Comparison of ENCODE assay signal across 12 cellular contexts in genomic region chr10:113052076-113052830, GRCh38.
DNase-seq lines count a peak whose midpoint lies in the region; ATAC-seq and TF ChIP-seq lines count a peak whose summit lies in the region.
"Had no signal": no experiment of that assay in that cellular context is flagged by ENCODE, and none has a peak within 500 bp of the region (broad histone marks: within the 10 kb centered on the region; RNA-seq: fewer than 3 reads in every experiment).

No MANE protein-coding gene starts in this region.

- H3K4me3 Mint-ChIP-seq in progenitor cell of endocrine pancreas (ENCODE audit: low read depth), result no peak overlapping the region
- H3K4me3 Mint-ChIP-seq: activated T-cell treated with anti-CD3 and anti-CD28 coated beads, Interleukin-2, amount 50 U/mL, for 4 hours had no signal

- peaks cover 6% of the 10 kb centered on the region for H3K36me3 Mint-ChIP-seq in progenitor cell of endocrine pancreas (ENCODE audit: insufficient read depth)

- no peaks in the 10 kb centered on the region for H3K27me3 ChIP-seq in fibroblast of lung (ENCODE audit: control insufficient read depth, insufficient read depth, low read length)
- H3K27me3 ChIP-seq: upper lobe of left lung had no signal

- no peaks in the 10 kb centered on the region for H3K9me3 ChIP-seq in OCI-LY7 (ENCODE audit: low read length)
- no peaks in the 10 kb centered on the region for H3K9me3 ChIP-seq in fibroblast of lung (ENCODE audit: control insufficient read depth, insufficient read depth, low read depth, low read length)
- H3K9me3 ChIP-seq: upper lobe of left lung had no signal

- DNase-seq in GM12864 (ENCODE audit: low read depth), result no peak
- no peak for DNase-seq in OCI-LY7 (ENCODE audit: low spot score)
- DNase-seq in fibroblast of lung (ENCODE audit: low read depth in 2 of 2), result peak in 1 of 2 donors; percentile 43
- no peak for DNase-seq in progenitor cell of endocrine pancreas (ENCODE audit: low spot score, unreplicated experiment)
- no peak for DNase-seq in NCI-H2227 treated with DMSO at 0.1 percent for 48 hours (lab: John Stamatoyannopoulos, UW)
- no peak for DNase-seq in activated effector memory CD4-positive, alpha-beta T cell treated with Interleukin-2 at 50 U/mL for 16 hours
- no peak for DNase-seq in NCI-H146 treated with DMSO at 0.1 percent for 48 hours (lab: John Stamatoyannopoulos, UW; ENCODE audit: unreplicated experiment)
- DNase-seq: activated T-cell treated with anti-CD3 and anti-CD28 coated beads, Interleukin-2, amount 50 U/mL, for 4 hours; effector memory CD8-positive, alpha-beta T cell; NCI-H1417; upper lobe of left lung had no signal

- peak; percentile 18 for TF ChIP-seq CTCF in GM12864 (IDR thresholded peaks at IDR 0.05; ENCODE audit: low read depth, low read length, missing control alignments)
- TF ChIP-seq CTCF in OCI-LY7 (conservative IDR thresholded peaks at IDR 0.05; ENCODE audit: low read length), result peak; percentile 33; the same call in 1 of the 2 replicates
- peak; percentile 14 to 41 for TF ChIP-seq CTCF in fibroblast of lung (conservative IDR thresholded peaks at IDR 0.05 in 1 of 2, IDR thresholded peaks at IDR 0.05 in 1 of 2; ENCODE audit: low read depth in 1 of 2, low read length in 2 of 2)
- peak; percentile 12 for TF ChIP-seq CTCF in progenitor cell of endocrine pancreas (IDR thresholded peaks at IDR 0.05; ENCODE audit: unreplicated experiment)

- H3K9ac ChIP-seq in fibroblast of lung (ENCODE audit: insufficient read depth, low read length), result no peak overlapping the region

- peaks cover 4% of the 10 kb centered on the region; the same call in 1 of the 2 replicates for H4K20me1 ChIP-seq in OCI-LY7 (ENCODE audit: insufficient read depth, low read length)
- no peaks in the 10 kb centered on the region for H4K20me1 ChIP-seq in fibroblast of lung (ENCODE audit: control insufficient read depth, extremely low read depth, insufficient read depth, low read length)

- intact Hi-C loops in OCI-LY7 (cut with micrococcal nuclease; ENCODE audit: unreplicated experiment), result no loop called here

- H3K4me2 ChIP-seq in OCI-LY7 (ENCODE audit: low read length) (no peak overlapping the region), fibroblast of lung (ENCODE audit: extremely low read depth, insufficient read depth, low read length) (no peak overlapping the region)

- no peaks in the 10 kb centered on the region for H3K9me2 ChIP-seq in OCI-LY7 (ENCODE audit: insufficient read depth, low read length)

- no peaks in the 10 kb centered on the region for H3K9me3 Mint-ChIP-seq in progenitor cell of endocrine pancreas (ENCODE audit: low read depth)
- H3K9me3 Mint-ChIP-seq: activated T-cell treated with anti-CD3 and anti-CD28 coated beads, Interleukin-2, amount 50 U/mL, for 4 hours; effector memory CD8-positive, alpha-beta T cell had no signal

- H3K4me1 Mint-ChIP-seq in progenitor cell of endocrine pancreas (ENCODE audit: low read depth), result peaks cover 18% of the 10 kb centered on the region

- POLR2A ChIA-PET in OCI-LY7 (lab: Charles Lee), result no interaction called here

- H2AFZ ChIP-seq in OCI-LY7 (ENCODE audit: low read length) (no peak overlapping the region), fibroblast of lung (ENCODE audit: low read length) (no peak overlapping the region)

- H3K4me1 ChIP-seq in OCI-LY7 (ENCODE audit: insufficient read depth, low read length, poor library complexity, severe bottlenecking) (no peaks in the 10 kb centered on the region), fibroblast of lung (ENCODE audit: control insufficient read depth, extremely low read depth, insufficient read depth, low read length) (peaks cover 12% of the 10 kb centered on the region)

- no peaks in the 10 kb centered on the region for H3K79me2 ChIP-seq in OCI-LY7 (ENCODE audit: insufficient read depth, low read depth, low read length)
- H3K79me2 ChIP-seq in fibroblast of lung (ENCODE audit: control insufficient read depth, insufficient read depth, low read length), result no peaks in the 10 kb centered on the region

- no TSS peak for BruUV-seq in OCI-LY7 (replicated peaks; lab: Mats Ljungman, UMichigan)

- H3K27me3 Mint-ChIP-seq in progenitor cell of endocrine pancreas, result no peaks in the 10 kb centered on the region

- H3K36me3 ChIP-seq in OCI-LY7 (ENCODE audit: insufficient read depth, low read length) (no peaks in the 10 kb centered on the region), fibroblast of lung (ENCODE audit: control insufficient read depth, insufficient read depth, low read length) (no peaks in the 10 kb centered on the region)
- H3K36me3 ChIP-seq: upper lobe of left lung had no signal

- H3K27ac ChIP-seq in OCI-LY7 (ENCODE audit: low read depth, low read length, poor library complexity, severe bottlenecking) (no peak overlapping the region), fibroblast of lung (ENCODE audit: insufficient read depth, low read length) (no peak overlapping the region)

- no peak overlapping the region for H3K4me3 ChIP-seq in GM12864 (ENCODE audit: low read depth, low read length)
- no peak overlapping the region for H3K4me3 ChIP-seq in OCI-LY7 (ENCODE audit: low read depth, low read length, poor library complexity, severe bottlenecking)
- no peak overlapping the region for H3K4me3 ChIP-seq in fibroblast of lung (replicated peaks in 1 of 4; ENCODE audit: control extremely low read depth in 1 of 4, insufficient read depth in 1 of 4, low read depth in 3 of 4, low read length in 4 of 4)
- H3K4me3 ChIP-seq: upper lobe of left lung had no signal

- no peak for ATAC-seq in GM21390 (IDR thresholded peaks at IDR 0.05; ENCODE audit: unreplicated experiment)
- ATAC-seq: activated T-cell treated with anti-CD3 and anti-CD28 coated beads, Interleukin-2, amount 50 U/mL, for 4 hours; effector memory CD8-positive, alpha-beta T cell had no signal

- peak overlapping the region; percentile 3 for H3K27ac Mint-ChIP-seq in progenitor cell of endocrine pancreas
- H3K27ac Mint-ChIP-seq: effector memory CD8-positive, alpha-beta T cell had no signal

- CTCF ChIA-PET in OCI-LY7 (lab: Charles Lee; ENCODE audit: unreplicated experiment), result no interaction called here
